ENCODE assay signal across 1 cellular context in genomic region chr7:127798023-127798422, GRCh38.
TF ChIP-seq lines count a peak whose summit lies in the region.

No MANE protein-coding gene starts in this region.

TF ChIP-seq in K562, 482 proteins besides CTCF, POLR2A, EP300 and RAD21 (continued from another document and continues in another):
- TF ChIP-seq SRSF9 (IDR thresholded peaks at IDR 0.05; ENCODE audit: borderline replicate concordance, low read depth, low read length) (no peak), MTA3 (IDR thresholded peaks at IDR 0.05; ENCODE audit: borderline replicate concordance) (0 out of 2 replicates have a peak, but pooled peaks have one; percentile 64), GATA2 (CRISPR knock-in tag; IDR thresholded peaks at IDR 0.05) (no peak), TCF3 (CRISPR knock-in tag; IDR thresholded peaks at IDR 0.05) (peak; percentile 59), ARID1B (IDR thresholded peaks at IDR 0.05) (peak; percentile 87), RB1 (IDR thresholded peaks at IDR 0.05; ENCODE audit: low read depth) (0 out of 2 replicates have a peak, but pooled peaks have one; percentile 36), EHMT2 (IDR thresholded peaks at IDR 0.05) (0 out of 2 replicates have a peak, but pooled peaks have one; percentile 35), PHB2 (IDR thresholded peaks at IDR 0.05; ENCODE audit: low read depth) (no peak), ZNF644 (tag; IDR thresholded peaks at IDR 0.05; ENCODE audit: low read depth) (no peak), TEAD4 (IDR thresholded peaks at IDR 0.05; ENCODE audit: low read length) (peak; percentile 46; the same call in 1 of the 2 replicates), TEAD4 (CRISPR knock-in tag; IDR thresholded peaks at IDR 0.05; ENCODE audit: borderline replicate concordance) (no peak), KDM1A (IDR thresholded peaks at IDR 0.05) (peak in 1 of 2 experiments; percentile 46; a peak in 1 of 4 replicates), PML (IDR thresholded peaks at IDR 0.05; ENCODE audit: low read length) (no peak), SMARCA4 (IDR thresholded peaks at IDR 0.05) (peak; percentile 76), NCOA2 (IDR thresholded peaks at IDR 0.05; ENCODE audit: partially characterized antibody in 2 of 2) (no peak), FOXA1 (IDR thresholded peaks at IDR 0.05; ENCODE audit: borderline replicate concordance) (no peak), RBM22 (IDR thresholded peaks at IDR 0.05; ENCODE audit: low read depth, low read length, poor library complexity, severe bottlenecking) (no peak), RCOR1 (IDR thresholded peaks at IDR 0.05; ENCODE audit: borderline replicate concordance in 1 of 2, low read depth in 2 of 2, low read length in 2 of 2) (peak in 1 of 2 experiments; percentile 66; a peak in 1 of 4 replicates), AFF1 (IDR thresholded peaks at IDR 0.05; ENCODE audit: low read depth in 1 of 2, partially characterized antibody in 2 of 2) (no peak), STAT5A (IDR thresholded peaks at IDR 0.05; ENCODE audit: borderline replicate concordance, low read length) (peak; percentile 73; the same call in 1 of the 2 replicates), ARID4B (CRISPR knock-in tag; IDR thresholded peaks at IDR 0.05) (no peak), ZC3H11A (IDR thresholded peaks at IDR 0.05; ENCODE audit: low read depth, low read length) (no peak), ZC3H8 (IDR thresholded peaks at IDR 0.05) (no peak), STAT5B (CRISPR knock-in tag; IDR thresholded peaks at IDR 0.05) (no peak), ATF7 (IDR thresholded peaks at IDR 0.05) (peak; percentile 47; the same call in 1 of the 2 replicates), SMAD1 (IDR thresholded peaks at IDR 0.05; ENCODE audit: low read depth, low read length, partially characterized antibody) (peak; percentile 89), CREM (IDR thresholded peaks at IDR 0.05; ENCODE audit: low read depth) (no peak), NFIC (IDR thresholded peaks at IDR 0.05) (peak; percentile 100), SOX6 (IDR thresholded peaks at IDR 0.05) (peak; percentile 78; the same call in 1 of the 2 replicates), ARNT (IDR thresholded peaks at IDR 0.05) (peak in 1 of 2 experiments; percentile 54; a peak in 1 of 4 replicates), ZNF707 (CRISPR knock-in tag; conservative IDR thresholded peaks at IDR 0.05) (no peak), HIVEP1 (CRISPR knock-in tag; IDR thresholded peaks at IDR 0.05) (no peak), KDM4B (IDR thresholded peaks at IDR 0.05; ENCODE audit: borderline replicate concordance in 2 of 2, low read depth in 1 of 2) (no peak), ZNF41 (CRISPR knock-in tag; conservative IDR thresholded peaks at IDR 0.05) (no peak), MYC (IDR thresholded peaks at IDR 0.05; ENCODE audit: low read depth, low read length) (peak; percentile 69), MYC (CRISPR knock-in tag; IDR thresholded peaks at IDR 0.05; ENCODE audit: borderline replicate concordance, low read depth) (no peak), HMG20A (CRISPR knock-in tag; conservative IDR thresholded peaks at IDR 0.05) (no peak), NCOA6 (IDR thresholded peaks at IDR 0.05) (no peak), NFIX (CRISPR knock-in tag; IDR thresholded peaks at IDR 0.05; ENCODE audit: low read depth) (peak; percentile 93), ZEB2 (IDR thresholded peaks at IDR 0.05) (peak; percentile 88), LEF1 (IDR thresholded peaks at IDR 0.05) (0 out of 2 replicates have a peak, but pooled peaks have one; percentile 32), CBFA2T3 (IDR thresholded peaks at IDR 0.05) (peak; percentile 53; the same call in 1 of the 2 replicates), PTTG1 (tag; IDR thresholded peaks at IDR 0.05; ENCODE audit: low read depth) (no peak), RBM17 (IDR thresholded peaks at IDR 0.05; ENCODE audit: borderline replicate concordance, low read depth, low read length) (no peak), NCOR1 (IDR thresholded peaks at IDR 0.05) (peak; percentile 22; the same call in 1 of the 2 replicates), SIX5 (IDR thresholded peaks at IDR 0.05; ENCODE audit: borderline replicate concordance in 1 of 2, insufficient read depth in 1 of 2, low read depth in 1 of 2, low read length in 2 of 2) (no peak), FOS (IDR thresholded peaks at IDR 0.05; ENCODE audit: extremely low read depth, insufficient read length) (no peak), TRIM24 (IDR thresholded peaks at IDR 0.05) (peak in 1 of 2 experiments; percentile 64; a peak in 2 of 4 replicates), TRIM28 (IDR thresholded peaks at IDR 0.05) (no peak), SMARCE1 (IDR thresholded peaks at IDR 0.05) (peak; percentile 69; the same call in 1 of the 2 replicates), POLR2B (IDR thresholded peaks at IDR 0.05; ENCODE audit: low read depth, partially characterized antibody) (no peak), RUNX1 (IDR thresholded peaks at IDR 0.05; ENCODE audit: low read depth) (no peak), DACH1 (IDR thresholded peaks at IDR 0.05; ENCODE audit: partially characterized antibody) (no peak), NR2C2 (CRISPR knock-in tag; IDR thresholded peaks at IDR 0.05) (no peak), NR2C2 (tag; IDR thresholded peaks at IDR 0.05) (0 out of 2 replicates have a peak, but pooled peaks have one; percentile 7)
- TF ChIP-seq, protein P1, sequence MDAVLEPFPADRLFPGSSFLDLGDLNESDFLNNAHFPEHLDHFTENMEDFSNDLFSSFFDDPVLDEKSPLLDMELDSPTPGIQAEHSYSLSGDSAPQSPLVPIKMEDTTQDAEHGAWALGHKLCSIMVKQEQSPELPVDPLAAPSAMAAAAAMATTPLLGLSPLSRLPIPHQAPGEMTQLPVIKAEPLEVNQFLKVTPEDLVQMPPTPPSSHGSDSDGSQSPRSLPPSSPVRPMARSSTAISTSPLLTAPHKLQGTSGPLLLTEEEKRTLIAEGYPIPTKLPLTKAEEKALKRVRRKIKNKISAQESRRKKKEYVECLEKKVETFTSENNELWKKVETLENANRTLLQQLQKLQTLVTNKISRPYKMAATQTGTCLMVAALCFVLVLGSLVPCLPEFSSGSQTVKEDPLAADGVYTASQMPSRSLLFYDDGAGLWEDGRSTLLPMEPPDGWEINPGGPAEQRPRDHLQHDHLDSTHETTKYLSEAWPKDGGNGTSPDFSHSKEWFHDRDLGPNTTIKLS (IDR thresholded peaks at IDR 0.05; ENCODE audit: borderline replicate concordance, low read depth): 0 out of 2 replicates have a peak, but pooled peaks have one; percentile 23
- TF ChIP-seq, protein P2, sequence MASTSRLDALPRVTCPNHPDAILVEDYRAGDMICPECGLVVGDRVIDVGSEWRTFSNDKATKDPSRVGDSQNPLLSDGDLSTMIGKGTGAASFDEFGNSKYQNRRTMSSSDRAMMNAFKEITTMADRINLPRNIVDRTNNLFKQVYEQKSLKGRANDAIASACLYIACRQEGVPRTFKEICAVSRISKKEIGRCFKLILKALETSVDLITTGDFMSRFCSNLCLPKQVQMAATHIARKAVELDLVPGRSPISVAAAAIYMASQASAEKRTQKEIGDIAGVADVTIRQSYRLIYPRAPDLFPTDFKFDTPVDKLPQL (IDR thresholded peaks at IDR 0.05; ENCODE audit: extremely low read depth, insufficient read length): no peak
- TF ChIP-seq, protein P3, sequence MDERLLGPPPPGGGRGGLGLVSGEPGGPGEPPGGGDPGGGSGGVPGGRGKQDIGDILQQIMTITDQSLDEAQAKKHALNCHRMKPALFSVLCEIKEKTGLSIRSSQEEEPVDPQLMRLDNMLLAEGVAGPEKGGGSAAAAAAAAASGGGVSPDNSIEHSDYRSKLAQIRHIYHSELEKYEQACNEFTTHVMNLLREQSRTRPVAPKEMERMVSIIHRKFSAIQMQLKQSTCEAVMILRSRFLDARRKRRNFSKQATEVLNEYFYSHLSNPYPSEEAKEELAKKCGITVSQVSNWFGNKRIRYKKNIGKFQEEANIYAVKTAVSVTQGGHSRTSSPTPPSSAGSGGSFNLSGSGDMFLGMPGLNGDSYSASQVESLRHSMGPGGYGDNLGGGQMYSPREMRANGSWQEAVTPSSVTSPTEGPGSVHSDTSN (CRISPR knock-in tag; IDR thresholded peaks at IDR 0.05; ENCODE audit: low read depth): no peak
- TF ChIP-seq, protein P3 (tag; conservative IDR thresholded peaks at IDR 0.05; ENCODE audit: low read depth): peak; percentile 56; the same call in 1 of the 2 replicates
